In the genomic region with DNA sequence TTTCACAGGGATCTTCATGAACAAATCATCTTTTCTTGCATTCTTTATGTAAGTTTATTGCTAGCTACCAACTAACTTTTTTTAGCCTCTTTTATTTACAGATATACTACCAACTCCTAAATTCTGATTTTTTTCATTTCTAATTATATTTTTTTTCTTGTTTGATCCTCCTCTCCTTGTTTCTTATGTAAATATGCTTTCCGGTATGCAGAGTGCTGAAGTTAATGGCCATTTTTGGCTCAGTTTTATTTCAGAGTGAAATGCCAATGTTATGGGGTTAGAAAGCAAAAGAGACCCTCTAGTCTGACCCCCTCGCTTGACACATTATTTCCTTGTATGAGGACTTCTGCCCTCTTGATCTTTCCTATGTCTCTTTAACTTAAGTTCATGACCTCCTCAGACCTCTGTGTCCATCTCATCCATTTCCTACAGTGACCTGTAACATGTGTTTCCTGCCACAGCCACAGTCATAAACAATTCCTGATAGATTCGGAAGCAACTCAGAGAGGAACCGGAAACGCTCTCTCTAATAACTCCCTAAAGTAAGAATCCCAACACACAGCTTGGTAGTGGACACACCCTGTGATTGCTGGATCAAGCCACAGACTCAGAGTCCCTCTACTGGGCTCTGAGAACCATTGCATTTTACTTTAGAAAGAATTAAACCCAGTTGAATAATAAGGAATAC, we compare ENCODE assay signal across 8 cellular contexts. TPM values are rescaled to one million over a fixed set of nuclear protein-coding genes. Genes with fewer than 3 reads are reported as not detected.
DNase-seq lines count a peak whose midpoint lies in the region; ATAC-seq and TF ChIP-seq lines count a peak whose summit lies in the region.

No MANE protein-coding gene starts in this region.

- H4K20me1 ChIP-seq in Karpas-422 (ENCODE audit: insufficient read depth, low read depth, low read length), result no peaks in the 10 kb centered on the region

- intact Hi-C loops in heart left ventricle (cut with DNase I) (loop anchor here (1.0 to 10.0 kb wide), 7 partner anchors 36 to 164 kb away; a partner anchor contains a TSS), sigmoid colon (cut with DNase I) (loop anchor here (2.0 kb wide), 1 partner anchor 88 kb away; a partner anchor contains a TSS)

- H3K9me3 ChIP-seq in Karpas-422 (ENCODE audit: low read length) (no peaks in the 10 kb centered on the region), WERI-Rb-1 (ENCODE audit: severe bottlenecking) (no peaks in the 10 kb centered on the region), heart left ventricle (no peaks in the 10 kb centered on the region), sigmoid colon (no peaks in the 10 kb centered on the region)

- ATAC-seq in heart left ventricle (peak; percentile 87 to 94 (median 92)), HG02610 (IDR thresholded peaks at IDR 0.05; ENCODE audit: unreplicated experiment) (no peak), GM19351 (IDR thresholded peaks at IDR 0.05; ENCODE audit: unreplicated experiment) (no peak), GM18858 (IDR thresholded peaks at IDR 0.05; ENCODE audit: unreplicated experiment) (no peak)

- H3K4me3 ChIP-seq in Karpas-422 (ENCODE audit: low read length) (no peak overlapping the region), WERI-Rb-1 (ENCODE audit: low read depth, low read length) (no peak overlapping the region), heart left ventricle (no peak overlapping the region), sigmoid colon (no peak overlapping the region)

- H3K9ac ChIP-seq in Karpas-422 (ENCODE audit: low read length), result no peak overlapping the region

- no peak overlapping the region for H3K4me2 ChIP-seq in Karpas-422 (ENCODE audit: low read depth, low read length, poor library complexity, severe bottlenecking)

- TF ChIP-seq POLR2A in heart left ventricle (IDR thresholded peaks at IDR 0.05) (no peak), sigmoid colon (IDR thresholded peaks at IDR 0.05) (no peak)

- peak; percentile 34 for TF ChIP-seq CTCF in WERI-Rb-1 (IDR thresholded peaks at IDR 0.05; ENCODE audit: low read depth, low read length)
- TF ChIP-seq CTCF in heart left ventricle (IDR thresholded peaks at IDR 0.05), result peak; percentile 52 to 89 (median 84)
- TF ChIP-seq CTCF in sigmoid colon (IDR thresholded peaks at IDR 0.05), result peak; percentile 38 to 58 (median 48)

- TF ChIP-seq EP300 in sigmoid colon (IDR thresholded peaks at IDR 0.05), result no peak

- no peaks in the 10 kb centered on the region for H3K79me2 ChIP-seq in Karpas-422 (ENCODE audit: low read length)

- H3K27me3 ChIP-seq in Karpas-422 (ENCODE audit: low read length), result no peaks in the 10 kb centered on the region
- H3K27me3 ChIP-seq in WERI-Rb-1 (ENCODE audit: insufficient read depth, low read depth, severe bottlenecking), result peaks cover 72% of the 10 kb centered on the region
- no peaks in the 10 kb centered on the region for H3K27me3 ChIP-seq in heart left ventricle
- H3K27me3 ChIP-seq in sigmoid colon, result no peaks in the 10 kb centered on the region

- H3K27ac ChIP-seq in Karpas-422 (ENCODE audit: low read length), result no peak overlapping the region
- no peak overlapping the region for H3K27ac ChIP-seq in WERI-Rb-1
- H3K27ac ChIP-seq in heart left ventricle, result peak overlapping the region; percentile 11 to 78 (median 64)
- peak overlapping the region in 3 of 4 donors; percentile 27 to 45 (median 30) for H3K27ac ChIP-seq in sigmoid colon

- H2AFZ ChIP-seq in Karpas-422 (ENCODE audit: low read length), result no peak overlapping the region

- H3K4me1 ChIP-seq in Karpas-422 (ENCODE audit: low read length) (no peaks in the 10 kb centered on the region), heart left ventricle (peaks cover 0 to 40% (median 21%) of the 10 kb centered on the region in 12 donors), sigmoid colon (peaks cover 0 to 16% (median 12%) of the 10 kb centered on the region in 4 donors)

- no peaks in the 10 kb centered on the region for H3K36me3 ChIP-seq in Karpas-422 (ENCODE audit: insufficient read depth, low read length)
- H3K36me3 ChIP-seq in WERI-Rb-1, result no peaks in the 10 kb centered on the region
- H3K36me3 ChIP-seq in heart left ventricle, result peaks cover 0 to 51% (median 33%) of the 10 kb centered on the region in 9 donors
- H3K36me3 ChIP-seq in sigmoid colon, result peaks cover 0 to under 1% (median 0%) of the 10 kb centered on the region in 4 donors

- peak; percentile 79 for DNase-seq in Ammon's horn (ENCODE audit: low spot score)
- peak; percentile 49 for DNase-seq in Karpas-422
- no peak for DNase-seq in WERI-Rb-1
- DNase-seq in heart left ventricle, result peak in 4 of 5 donors; percentile 54 to 72 (median 66)
- DNase-seq in sigmoid colon, result peak; percentile 67

- WGBS in heart left ventricle, 4 donors, result 20 to 29% (median 25%) methylated on average over 5 of the region's 5 CpGs
- 14 to 32% methylated on average over 5 of the region's 5 CpGs for WGBS in sigmoid colon, 2 donors

- no peaks in the 10 kb centered on the region for H3K9me2 ChIP-seq in Karpas-422 (replicated peaks; ENCODE audit: insufficient read depth, low read length)

RNA-seq across cellular contexts. Expression of a gene that starts 42.9 kb away (rescaled TPM):
- 1.6 TPM in 1 of 2 replicates, not detected in the other for total RNA-seq in Karpas-422 (2014; rRNA removed; shearing (Covaris generic); ENCODE audit: low replicate concordance)
- total RNA-seq in heart left ventricle, result 10 to 100 TPM; 30.4 to 57.7 (median 45.0) TPM
- 10 to 100 TPM; 32.2 to 49.5 TPM for polyA plus RNA-seq in heart left ventricle
- 1 to 10 TPM; 5.6 to 8.6 (median 7.1) TPM for total RNA-seq in sigmoid colon
- polyA plus RNA-seq in sigmoid colon, result 1 to 10 TPM in 2 of 3 donors, under 1 TPM in 1; 0.23 to 4.2 (median 3.0) TPM

Comparison
In these comparisons a context has a peak if more than half of its experiments do, and no peak if none do; other contexts are left out.
1. H3K27ac ChIP-seq: peak in heart left ventricle (12 of 12) and sigmoid colon (3 of 4); none in Karpas-422 (single experiment) and WERI-Rb-1 (single experiment).
2. CTCF ChIP-seq: peak in every context shown above with its lines; median percentile 84 in heart left ventricle; 48 in sigmoid colon; 34 in WERI-Rb-1.
3. ATAC-seq: peak in heart left ventricle (4 of 4); none in HG02610 (single experiment), GM19351 (single experiment) and GM18858 (single experiment).